Comparison of ENCODE assay signal across 1 cellular context in genomic region chr1:2376931-2377672, GRCh38.
TF ChIP-seq lines count a peak whose summit lies in the region.

No MANE protein-coding gene starts in this region.

TF ChIP-seq in K562, 482 proteins besides CTCF, POLR2A, EP300 and RAD21:
- 0 out of 2 replicates have a peak, but pooled peaks have one; percentile 23 for TF ChIP-seq GABPB1 (CRISPR knock-in tag; IDR thresholded peaks at IDR 0.05)
- TF ChIP-seq HIVEP1 (CRISPR knock-in tag; IDR thresholded peaks at IDR 0.05) = no peak
- TF ChIP-seq PKNOX1 (IDR thresholded peaks at IDR 0.05) = no peak
- peak; percentile 50 for TF ChIP-seq POLR2G (IDR thresholded peaks at IDR 0.05; ENCODE audit: low read depth, low read length)
- TF ChIP-seq UBTF (IDR thresholded peaks at IDR 0.05; ENCODE audit: borderline replicate concordance in 1 of 2, low read depth in 2 of 2, low read length in 2 of 2) = peak in 1 of 2 experiments; percentile 53; a peak in 1 of 4 replicates
- no peak for TF ChIP-seq ARID1B (IDR thresholded peaks at IDR 0.05)
- TF ChIP-seq, protein P1, sequence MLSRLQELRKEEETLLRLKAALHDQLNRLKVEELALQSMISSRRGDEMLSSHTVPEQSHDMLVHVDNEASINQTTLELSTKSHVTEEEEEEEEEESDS (CRISPR knock-in tag; IDR thresholded peaks at IDR 0.05) = no peak
